18 cellular contexts compared by ENCODE assay signal in the genomic region with DNA sequence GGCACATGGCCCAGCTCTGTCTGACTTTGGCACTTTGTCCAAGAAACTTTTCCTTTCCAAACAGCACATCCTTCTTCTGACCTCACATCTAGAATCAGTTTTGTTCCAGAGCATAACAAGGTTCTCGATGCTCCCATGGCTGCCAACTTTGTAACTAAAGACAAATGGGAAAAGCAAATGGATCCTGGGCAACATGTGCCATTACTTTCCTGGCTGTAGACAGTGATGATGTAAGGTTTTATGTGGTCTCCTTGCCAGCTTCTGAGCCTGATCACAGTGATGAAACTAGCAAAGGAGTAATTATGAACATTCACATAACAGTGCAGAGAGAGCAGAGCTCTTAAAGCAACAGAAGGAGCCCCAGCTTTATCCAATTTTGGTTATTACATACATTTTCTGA.
DNase-seq lines count a peak whose midpoint lies in the region; ATAC-seq and TF ChIP-seq lines count a peak whose summit lies in the region.
"Had no signal": no experiment of that assay in that cellular context is flagged by ENCODE, and none has a peak within 500 bp of the region (broad histone marks: within the 10 kb centered on the region; RNA-seq: fewer than 3 reads in every experiment).

No MANE protein-coding gene starts in this region.

- H3K9ac ChIP-seq in GM23248: no peak overlapping the region

- H3K4me1 ChIP-seq in GM23248 (ENCODE audit: insufficient read depth) (no peaks in the 10 kb centered on the region), gastroesophageal sphincter (peaks cover 0 to 17% (median 0%) of the 10 kb centered on the region in 3 donors), aorta (ENCODE audit: control insufficient read depth in 1 of 2, insufficient read depth in 2 of 2, low read length in 2 of 2) (no peaks in the 10 kb centered on the region)

- H3K9me2 ChIP-seq in GM23248 (ENCODE audit: insufficient read depth): no peaks in the 10 kb centered on the region

- no peak overlapping the region for H3K4me2 ChIP-seq in GM23248 (ENCODE audit: unreplicated experiment)

- no peaks in the 10 kb centered on the region for H3F3A ChIP-seq in GM23248 (ENCODE audit: insufficient read depth)

- intact Hi-C loops in aorta (cut with DNase I) (no loop called here), MCF 10A (cut with micrococcal nuclease) (no loop called here)

- in situ Hi-C loops in GM23248 (cut with MboI): no loop called here

- no peak for TF ChIP-seq EP300 in gastroesophageal sphincter (IDR thresholded peaks at IDR 0.05)

- H2AFZ ChIP-seq in GM23248: no peak overlapping the region

- H3K9me3 Mint-ChIP-seq in MCF 10A (ENCODE audit: unreplicated experiment): no peaks in the 10 kb centered on the region
- H3K9me3 Mint-ChIP-seq: CD8-positive, alpha-beta T cell had no signal

- peak; percentile 46 for ATAC-seq in gastroesophageal sphincter
- ATAC-seq in aorta (ENCODE audit: low FRiP score): peak; percentile 76
- no peak for ATAC-seq in HG03439 (IDR thresholded peaks at IDR 0.05; ENCODE audit: unreplicated experiment)
- ATAC-seq in HG03025 (IDR thresholded peaks at IDR 0.05; ENCODE audit: low FRiP score, unreplicated experiment): no peak
- ATAC-seq: CD8-positive, alpha-beta T cell; GM12878 had no signal

- H3K27me3 ChIP-seq in GM23248 (replicated peaks; ENCODE audit: insufficient read depth): no peaks in the 10 kb centered on the region
- H3K27me3 ChIP-seq in gastroesophageal sphincter: no peaks in the 10 kb centered on the region
- no peaks in the 10 kb centered on the region for H3K27me3 ChIP-seq in aorta (ENCODE audit: control insufficient read depth in 1 of 2, insufficient read depth in 2 of 2, low read length in 1 of 2)

- H3K27ac ChIP-seq in GM23248 (no peak overlapping the region), gastroesophageal sphincter (no peak overlapping the region), aorta (ENCODE audit: low read depth in 1 of 2, low read length in 2 of 2) (no peak overlapping the region)

- no peak for TF ChIP-seq CTCF in cardiac fibroblast (IDR thresholded peaks at IDR 0.05; ENCODE audit: low read depth, low read length)
- TF ChIP-seq CTCF in gastroesophageal sphincter (IDR thresholded peaks at IDR 0.05): no peak
- TF ChIP-seq CTCF in MCF 10A (IDR thresholded peaks at IDR 0.05; ENCODE audit: unreplicated experiment): no peak

- H3K36me3 ChIP-seq in GM23248 (ENCODE audit: low read depth): no peaks in the 10 kb centered on the region
- H3K36me3 ChIP-seq in gastroesophageal sphincter: no peaks in the 10 kb centered on the region
- H3K36me3 ChIP-seq in aorta (ENCODE audit: control insufficient read depth in 1 of 2, insufficient read depth in 2 of 2, low read length in 1 of 2): no peaks in the 10 kb centered on the region

- peaks cover 11% of the 10 kb centered on the region for H3K27me3 Mint-ChIP-seq in MCF 10A (ENCODE audit: insufficient read depth, unreplicated experiment)

- no peaks in the 10 kb centered on the region for H3K4me1 Mint-ChIP-seq in MCF 10A (ENCODE audit: insufficient read depth, unreplicated experiment)

- POLR2A ChIA-PET in MCF 10A (lab: Yijun Ruan, JAX): no interaction called here

- BruUV-seq in MCF 10A (replicated peaks; lab: Mats Ljungman, UMichigan): no TSS peak

- H4K20me1 ChIP-seq in GM23248 (ENCODE audit: insufficient read depth): no peaks in the 10 kb centered on the region

- H3K9me3 ChIP-seq in GM23248 (ENCODE audit: low read depth) (no peaks in the 10 kb centered on the region), gastroesophageal sphincter (peaks cover 0 to 1% (median 0%) of the 10 kb centered on the region in 3 donors), aorta (ENCODE audit: control insufficient read depth, low read length) (no peaks in the 10 kb centered on the region)

- no peaks in the 10 kb centered on the region for H3K36me3 Mint-ChIP-seq in MCF 10A (ENCODE audit: insufficient read depth, unreplicated experiment)
- H3K36me3 Mint-ChIP-seq: CD8-positive, alpha-beta T cell had no signal

- 4% methylated on average over 1 of the region's 1 CpG for WGBS in GM23248 (ENCODE audit: low coverage in 1 of 2, low lambda C conversion rate in 2 of 2, missing lambda C conversion rate in 2 of 2), 2 experiments
- WGBS in gastroesophageal sphincter (ENCODE audit: low coverage in 1 of 2), 2 donors: 14 to 27% methylated on average over 1 of the region's 1 CpG
- WGBS in aorta, 2 donors: 7 to 17% methylated on average over 1 of the region's 1 CpG

- no peak for TF ChIP-seq POLR2A in gastroesophageal sphincter (IDR thresholded peaks at IDR 0.05)

- no peaks in the 10 kb centered on the region for H3K79me2 ChIP-seq in GM23248 (ENCODE audit: insufficient read depth)

- H3K4me3 ChIP-seq in GM23248 (no peak overlapping the region), cardiac fibroblast (replicated peaks in 1 of 2; ENCODE audit: low read depth in 2 of 2, low read length in 2 of 2) (no peak overlapping the region), gastroesophageal sphincter (no peak overlapping the region), aorta (ENCODE audit: low read length in 2 of 2) (no peak overlapping the region)
- H3K4me3 ChIP-seq: GM12878 had no signal

- DNase-seq in GM23248 (peak; percentile 30), cardiac fibroblast (ENCODE audit: low read depth in 2 of 2) (peak; percentile 4 to 7), aorta (no peak), MCF 10A (ENCODE audit: unreplicated experiment) (no peak)
- DNase-seq: ACHN; CD8-positive, alpha-beta T cell; DMS79 treated with DMSO at 0.1 percent for 48 hours; GOT3; KBM-7; NCI-H1092; NCI-H2081 treated with DMSO at 0.1 percent for 48 hours; NCI-H526; NK-92 treated with Interleukin-12 subunit alpha and Interleukin-12 subunit beta, amount 100 ng/mL, for 24 hours; SIG-M5 had no signal

- no peak overlapping the region for H3K27ac Mint-ChIP-seq in MCF 10A (ENCODE audit: low read depth, unreplicated experiment)
- H3K27ac Mint-ChIP-seq: CD8-positive, alpha-beta T cell had no signal

- CTCF ChIA-PET in MCF 10A (lab: Yijun Ruan, JAX): interaction anchor here (0.5 to 1.1 kb wide), 2 partner anchors 145 kb away, joined by 3 to 4 read pairs; no protein-coding TSS in a partner anchor

- H3K4me3 Mint-ChIP-seq in MCF 10A (ENCODE audit: unreplicated experiment): no peak overlapping the region
- H3K4me3 Mint-ChIP-seq: CD8-positive, alpha-beta T cell had no signal

Comparison
In these comparisons a context has a peak if more than half of its experiments do, and no peak if none do; other contexts are left out.
1. DNase-seq: peak in GM23248 (single experiment) and cardiac fibroblast (2 of 2); none in aorta (0 of 2) and MCF 10A (single experiment).
2. ATAC-seq: peak in gastroesophageal sphincter (single experiment) and aorta (single experiment); none in HG03439 (single experiment) and HG03025 (single experiment).